ENCODE assay signal across 30 cellular contexts in genomic region chr1:37851271-37851670, GRCh38. TPM values are rescaled to one million over a fixed set of nuclear protein-coding genes. Genes with fewer than 3 reads are reported as not detected.
DNase-seq lines count a peak whose midpoint lies in the region; ATAC-seq and TF ChIP-seq lines count a peak whose summit lies in the region.
"Had no signal": no experiment of that assay in that cellular context is flagged by ENCODE, and none has a peak within 500 bp of the region (broad histone marks: within the 10 kb centered on the region; RNA-seq: fewer than 3 reads in every experiment).

No MANE protein-coding gene starts in this region.

- no peak overlapping the region for H3K9ac ChIP-seq in BLaER1
- no peak overlapping the region for H3K9ac ChIP-seq in Loucy (ENCODE audit: low read depth, low read length, poor library complexity, severe bottlenecking)

- H3K9me3 ChIP-seq in BLaER1 (no peaks in the 10 kb centered on the region), Loucy (ENCODE audit: insufficient read depth, low read depth, low read length) (no peaks in the 10 kb centered on the region), esophagus squamous epithelium (no peaks in the 10 kb centered on the region), spleen (no peaks in the 10 kb centered on the region)
- H3K9me3 ChIP-seq: HAP-1, heart left ventricle, ovary, thoracic aorta, uterus had no signal

- H3K4me3 Mint-ChIP-seq in activated CD8-positive, alpha-beta memory T cell treated with anti-CD3 and anti-CD28 coated beads, Interleukin-2, amount 10 ng/mL, durations not matched to agents 7 days and 5 days: no peak overlapping the region
- H3K4me3 Mint-ChIP-seq: activated CD4-positive, alpha-beta T cell treated with anti-CD3 and anti-CD28 coated beads, Interleukin-2, amount 10 ng/mL, durations not matched to agents 24 days and 14 days; memory B cell; nephron progenitor cell; T-cell; WTC11 had no signal

- TF ChIP-seq CTCF in Loucy (conservative IDR thresholded peaks at IDR 0.05; ENCODE audit: low read length): no peak
- TF ChIP-seq CTCF in esophagus squamous epithelium (IDR thresholded peaks at IDR 0.05): no peak
- no peak for TF ChIP-seq CTCF in spleen (IDR thresholded peaks at IDR 0.05 in 8 of 11, conservative IDR thresholded peaks at IDR 0.05 in 3 of 11)

- H3K4me2 ChIP-seq in BLaER1 (peak overlapping the region; percentile 35), Loucy (ENCODE audit: low read depth, low read length, poor library complexity, severe bottlenecking) (peak overlapping the region; percentile 43)

- no peaks in the 10 kb centered on the region for H3K27me3 ChIP-seq in BLaER1
- no peaks in the 10 kb centered on the region for H3K27me3 ChIP-seq in Loucy (ENCODE audit: insufficient read depth, low read length, poor library complexity, severe bottlenecking)
- H3K27me3 ChIP-seq in esophagus squamous epithelium: no peaks in the 10 kb centered on the region
- no peaks in the 10 kb centered on the region for H3K27me3 ChIP-seq in spleen (replicated peaks in 1 of 7)
- H3K27me3 ChIP-seq: foreskin keratinocyte, heart left ventricle, ovary, uterus had no signal

- H3K36me3 Mint-ChIP-seq in activated CD8-positive, alpha-beta memory T cell treated with anti-CD3 and anti-CD28 coated beads, Interleukin-2, amount 10 ng/mL, durations not matched to agents 7 days and 5 days: peaks cover 27% of the 10 kb centered on the region

- ATAC-seq in activated CD8-positive, alpha-beta memory T cell treated with anti-CD3 and anti-CD28 coated beads, Interleukin-2, amount 10 ng/mL, durations not matched to agents 7 days and 5 days: no peak
- ATAC-seq: foreskin keratinocyte; stimulated activated naive CD8-positive, alpha-beta T cell treated with anti-CD3 and anti-CD28 coated beads, Interleukin-15, Interleukin-2, amounts not matched to agents 100 U/mL and 50 U/mL, for 24 hours; WTC11 had no signal

- H3K27me3 Mint-ChIP-seq in activated CD8-positive, alpha-beta memory T cell treated with anti-CD3 and anti-CD28 coated beads, Interleukin-2, amount 10 ng/mL, durations not matched to agents 7 days and 5 days: no peaks in the 10 kb centered on the region
- H3K27me3 Mint-ChIP-seq: activated CD4-positive, alpha-beta T cell treated with anti-CD3 and anti-CD28 coated beads, Interleukin-2, amount 10 ng/mL, durations not matched to agents 24 days and 14 days; memory B cell; T-cell had no signal

- no peak overlapping the region for H2AFZ ChIP-seq in Loucy (ENCODE audit: low read length)

- H3K9me3 Mint-ChIP-seq in activated CD8-positive, alpha-beta memory T cell treated with anti-CD3 and anti-CD28 coated beads, Interleukin-2, amount 10 ng/mL, durations not matched to agents 7 days and 5 days (ENCODE audit: low read depth): no peaks in the 10 kb centered on the region
- H3K9me3 Mint-ChIP-seq: activated CD4-positive, alpha-beta T cell treated with anti-CD3 and anti-CD28 coated beads, Interleukin-2, amount 10 ng/mL, durations not matched to agents 24 days and 14 days; memory B cell; nephron progenitor cell; T-cell; WTC11 had no signal

- no peak overlapping the region for H3K27ac ChIP-seq in BLaER1
- peak overlapping the region; percentile 37 to 80 (median 64) for H3K27ac ChIP-seq in esophagus squamous epithelium
- peak overlapping the region; percentile 60 to 87 (median 80) for H3K27ac ChIP-seq in spleen
- H3K27ac ChIP-seq: foreskin keratinocyte, RWPE1, thoracic aorta, uterus had no signal

- DNase-seq in esophagus squamous epithelium (lab: John Stamatoyannopoulos, UW) (no peak), spleen (no peak), amygdala (lab: John Stamatoyannopoulos, UW) (no peak), NCI-H1092 treated with DMSO at 0.1 percent for 48 hours (lab: John Stamatoyannopoulos, UW) (no peak)
- DNase-seq in activated CD8-positive, alpha-beta memory T cell treated with anti-CD3 and anti-CD28 coated beads, Interleukin-2, amount 10 ng/mL, durations not matched to agents 7 days and 5 days: no peak
- DNase-seq: activated gamma-delta T cell; activated T-cell treated with anti-CD3 and anti-CD28 coated beads, Interleukin-2, amount 50 U/mL, for 1 hour; central memory CD4-positive, alpha-beta T cell; cortex of kidney; DMS153; effector memory CD4-positive, alpha-beta T cell; erythroblast; foreskin keratinocyte; heart left ventricle; kidney; NCI-H446 treated with DMSO at 0.1 percent for 48 hours; NCI-H82; nephron progenitor cell; ovary; stimulated activated naive CD8-positive, alpha-beta T cell treated with anti-CD3 and anti-CD28 coated beads, Interleukin-15, Interleukin-2, amounts not matched to agents 100 U/mL and 50 U/mL, for 24 hours; T-cell; uterus had no signal

- peaks cover 36% of the 10 kb centered on the region for H3K4me1 Mint-ChIP-seq in activated CD8-positive, alpha-beta memory T cell treated with anti-CD3 and anti-CD28 coated beads, Interleukin-2, amount 10 ng/mL, durations not matched to agents 7 days and 5 days
- H3K4me1 Mint-ChIP-seq: WTC11 had no signal

- H3K4me1 ChIP-seq in BLaER1 (peaks cover 34% of the 10 kb centered on the region), Loucy (ENCODE audit: insufficient read depth, low read length, poor library complexity, severe bottlenecking) (peaks cover 44% of the 10 kb centered on the region), esophagus squamous epithelium (peaks cover 11 to 94% (median 41%) of the 10 kb centered on the region in 3 donors), spleen (peaks cover 29 to 100% (median 87%) of the 10 kb centered on the region in 6 donors)
- H3K4me1 ChIP-seq: HAP-1 had no signal

- peaks cover 86% of the 10 kb centered on the region for H4K20me1 ChIP-seq in BLaER1
- H4K20me1 ChIP-seq in Loucy (ENCODE audit: insufficient read depth, low read length, poor library complexity, severe bottlenecking): no peaks in the 10 kb centered on the region

- H3K36me3 ChIP-seq in BLaER1 (peaks cover 69% of the 10 kb centered on the region), Loucy (ENCODE audit: insufficient read depth, low read length) (peaks cover 8% of the 10 kb centered on the region; the same call in 1 of the 2 replicates), esophagus squamous epithelium (peaks cover 0 to 43% (median 0%) of the 10 kb centered on the region in 3 donors), spleen (peaks cover 0 to 62% (median 11%) of the 10 kb centered on the region in 6 donors)
- H3K36me3 ChIP-seq: ovary, thoracic aorta, uterus had no signal

- intact Hi-C loops in esophagus squamous epithelium (cut with DNase I): no loop called here
- intact Hi-C loops in spleen (cut with DNase I; ENCODE audit: low total_unique reads): loop anchor here (10.0 kb wide), 1 partner anchor 156 kb away; the partner anchor contains the start of gene CDCA8

- H3K79me2 ChIP-seq in Loucy (ENCODE audit: insufficient read depth, low read length): peaks cover 56% of the 10 kb centered on the region

- no peak for TF ChIP-seq POLR2A in esophagus squamous epithelium (IDR thresholded peaks at IDR 0.05)
- no peak for TF ChIP-seq POLR2A in spleen (IDR thresholded peaks at IDR 0.05)

- H3K4me3 ChIP-seq in BLaER1 (no peak overlapping the region), Loucy (ENCODE audit: low read length, poor library complexity, severe bottlenecking) (no peak overlapping the region), esophagus squamous epithelium (no peak overlapping the region), spleen (peak overlapping the region in 1 of 8 donors; percentile 43)
- H3K4me3 ChIP-seq: HAP-1, heart left ventricle, ovary, thoracic aorta, uterus had no signal

- CTCF ChIA-PET in activated CD8-positive, alpha-beta memory T cell treated with anti-CD3 and anti-CD28 coated beads, Interleukin-2, amount 10 ng/mL, durations not matched to agents 7 days and 5 days (lab: Charles Lee): interaction anchor here (1.2 to 4.0 kb wide), 4 partner anchors 9 to 43 kb away, joined by 3 to 39 read pairs (median 4); partner anchors contain the start of genes C1orf122, MTF1 and YRDC

- H3K27ac Mint-ChIP-seq in activated CD8-positive, alpha-beta memory T cell treated with anti-CD3 and anti-CD28 coated beads, Interleukin-2, amount 10 ng/mL, durations not matched to agents 7 days and 5 days: no peak overlapping the region
- H3K27ac Mint-ChIP-seq: activated CD4-positive, alpha-beta T cell treated with anti-CD3 and anti-CD28 coated beads, Interleukin-2, amount 10 ng/mL, durations not matched to agents 24 days and 14 days; memory B cell; nephron progenitor cell; T-cell; WTC11 had no signal

- no peaks in the 10 kb centered on the region for H3K9me2 ChIP-seq in Loucy (replicated peaks; ENCODE audit: low read depth, low read length)

- no peaks in the 10 kb centered on the region for H3F3A ChIP-seq in Loucy (ENCODE audit: low read depth)

RNA-seq across cellular contexts. Expression of gene MTF1, which starts 8.1 kb away (rescaled TPM):
- 10 to 100 TPM in 2 of 4 donors, 1 to 10 TPM in 2; 6.3 to 13.4 (median 9.9) TPM for total RNA-seq in esophagus squamous epithelium
- total RNA-seq in spleen: 10 to 100 TPM in 6 of 7 donors, 1 to 10 TPM in 1; 9.3 to 49.8 (median 26.6) TPM
- polyA plus RNA-seq in spleen: 1 to 10 TPM; 1.3 to 3.1 (median 1.5) TPM
- total RNA-seq in activated CD8-positive, alpha-beta memory T cell treated with anti-CD3 and anti-CD28 coated beads, Interleukin-2, amount 10 ng/mL, durations not matched to agents 7 days and 5 days: 10 to 100 TPM; 26.4 to 29.3 TPM

RNA-seq across cellular contexts. Expression of gene YRDC, which starts 43.3 kb away (rescaled TPM):
- 10 to 100 TPM; 19.9 to 26.0 (median 21.1) TPM for total RNA-seq in esophagus squamous epithelium
- total RNA-seq in spleen: 10 to 100 TPM in 5 of 7 donors, 1 to 10 TPM in 2; 8.0 to 13.4 (median 10.9) TPM
- 10 to 100 TPM in 1 of 3 donors, 1 to 10 TPM in 2; 7.5 to 12.2 (median 9.9) TPM for polyA plus RNA-seq in spleen
- 10 to 100 TPM; 16.4 to 28.6 TPM for total RNA-seq in activated CD8-positive, alpha-beta memory T cell treated with anti-CD3 and anti-CD28 coated beads, Interleukin-2, amount 10 ng/mL, durations not matched to agents 7 days and 5 days

RNA-seq across cellular contexts. Expression of gene C1orf122, which starts 43.7 kb away (rescaled TPM):
- total RNA-seq in esophagus squamous epithelium: 10 to 100 TPM; 40.9 to 60.2 (median 52.1) TPM
- 10 to 100 TPM; 15.9 to 31.1 (median 19.5) TPM for total RNA-seq in spleen
- polyA plus RNA-seq in spleen: 10 to 100 TPM; 18.1 to 38.5 (median 23.1) TPM
- total RNA-seq in activated CD8-positive, alpha-beta memory T cell treated with anti-CD3 and anti-CD28 coated beads, Interleukin-2, amount 10 ng/mL, durations not matched to agents 7 days and 5 days: 10 to 100 TPM; 19.8 to 21.9 TPM

RNA-seq across cellular contexts. Expression of gene MANEAL, which starts 57.6 kb away (rescaled TPM):
- total RNA-seq in esophagus squamous epithelium (1 to 10 TPM; 2.3 to 5.0 (median 3.7) TPM), spleen (1 to 10 TPM; 1.8 to 9.2 (median 3.1) TPM)
- polyA plus RNA-seq in spleen: 1 to 10 TPM; 1.4 to 2.3 (median 1.8) TPM
- 1 to 10 TPM; 2.6 to 4.5 TPM for total RNA-seq in activated CD8-positive, alpha-beta memory T cell treated with anti-CD3 and anti-CD28 coated beads, Interleukin-2, amount 10 ng/mL, durations not matched to agents 7 days and 5 days
